ENCODE assay signal across 5 cellular contexts in genomic region chr9:115090486-115090885, GRCh38. TPM values are rescaled to one million over a fixed set of nuclear protein-coding genes. Genes with fewer than 3 reads are reported as not detected.
"Had no signal": no experiment of that assay in that cellular context is flagged by ENCODE, and none has a peak within 500 bp of the region (broad histone marks: within the 10 kb centered on the region; RNA-seq: fewer than 3 reads in every experiment).

No MANE protein-coding gene starts in this region.

- DNase-seq: GM23248, H9, HCEC 1CT had no signal

- H3K9ac ChIP-seq: GM23248 had no signal

- H3K36me3 Mint-ChIP-seq: IgD-negative memory B cell had no signal

- H2AFZ ChIP-seq: GM23248 had no signal

- H3K9me3 Mint-ChIP-seq: H9 had no signal

- H3K4me1 Mint-ChIP-seq: IgD-negative memory B cell had no signal

- H3K27ac Mint-ChIP-seq: H9, IgD-negative memory B cell had no signal

- H3K4me3 Mint-ChIP-seq: H9, IgD-negative memory B cell had no signal

- ATAC-seq: HepG2 had no signal

- H3K27ac ChIP-seq: GM23248 had no signal

- H3K4me3 ChIP-seq: GM23248 had no signal

RNA-seq across cellular contexts. Expression of gene TNC, which starts 27.5 kb away (rescaled TPM):
- total RNA-seq: HepG2 had no signal
- polyA plus RNA-seq: HepG2, IgD-negative memory B cell had no signal
